1 cellular context compared by ENCODE assay signal in the genomic region with DNA sequence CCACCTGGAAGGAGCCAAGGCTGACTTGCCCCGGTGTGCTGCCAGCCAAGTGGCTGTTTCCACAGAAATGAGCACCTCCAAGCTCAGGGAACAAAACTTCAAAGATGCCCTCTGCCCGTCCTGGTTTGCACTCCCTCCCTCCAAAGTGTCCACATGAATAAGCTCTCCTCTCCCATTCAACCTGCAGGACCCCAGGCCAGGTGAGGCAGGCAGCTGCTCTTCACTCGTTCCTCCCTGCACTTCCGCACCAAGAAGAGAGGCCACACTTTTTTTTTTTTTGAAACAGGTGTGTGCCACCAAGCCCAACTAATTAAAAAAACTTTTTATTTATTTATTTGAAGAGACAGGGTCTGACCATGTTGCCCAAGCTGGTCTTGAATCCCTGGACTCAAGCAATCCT.
TF ChIP-seq lines count a peak whose summit lies in the region.

No MANE protein-coding gene starts in this region.

TF ChIP-seq in H1, 55 proteins besides CTCF, POLR2A, EP300 and RAD21:
- TF ChIP-seq HDAC6 (IDR thresholded peaks at IDR 0.05; ENCODE audit: low read depth, low read length) (no peak), POU5F1 (IDR thresholded peaks at IDR 0.05; ENCODE audit: low read depth, low read length) (no peak), CREB1 (IDR thresholded peaks at IDR 0.05) (no peak), CEBPB (IDR thresholded peaks at IDR 0.05; ENCODE audit: low read depth, low read length) (no peak), SP1 (IDR thresholded peaks at IDR 0.05; ENCODE audit: low read depth, low read length) (no peak), NRF1 (IDR thresholded peaks at IDR 0.05; ENCODE audit: low read depth, low read length) (no peak), JUND (IDR thresholded peaks at IDR 0.05; ENCODE audit: low read length) (no peak), NANOG (IDR thresholded peaks at IDR 0.05; ENCODE audit: insufficient read depth, low read depth, low read length, poor library complexity, severe bottlenecking) (no peak), SRF (IDR thresholded peaks at IDR 0.05; ENCODE audit: low read depth, low read length) (no peak), FOSL1 (IDR thresholded peaks at IDR 0.05; ENCODE audit: insufficient read depth, low read depth, low read length) (no peak), SIN3A (conservative IDR thresholded peaks at IDR 0.05 in 1 of 2, IDR thresholded peaks at IDR 0.05 in 1 of 2; ENCODE audit: low read depth in 1 of 2, low read length in 2 of 2) (no peak), CHD1 (IDR thresholded peaks at IDR 0.05; ENCODE audit: low read depth, low read length) (no peak), CTBP2 (IDR thresholded peaks at IDR 0.05; ENCODE audit: borderline replicate concordance, insufficient read depth, insufficient read length, low read length) (no peak), TCF12 (IDR thresholded peaks at IDR 0.05; ENCODE audit: low read depth, low read length) (no peak), BRCA1 (IDR thresholded peaks at IDR 0.05; ENCODE audit: low read depth, low read length) (no peak), SIX5 (IDR thresholded peaks at IDR 0.05; ENCODE audit: low read depth, low read length) (no peak)
- TF ChIP-seq, protein P1, sequence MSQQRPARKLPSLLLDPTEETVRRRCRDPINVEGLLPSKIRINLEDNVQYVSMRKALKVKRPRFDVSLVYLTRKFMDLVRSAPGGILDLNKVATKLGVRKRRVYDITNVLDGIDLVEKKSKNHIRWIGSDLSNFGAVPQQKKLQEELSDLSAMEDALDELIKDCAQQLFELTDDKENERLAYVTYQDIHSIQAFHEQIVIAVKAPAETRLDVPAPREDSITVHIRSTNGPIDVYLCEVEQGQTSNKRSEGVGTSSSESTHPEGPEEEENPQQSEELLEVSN (IDR thresholded peaks at IDR 0.05) = no peak
TF ChIP-seq in H1: peak in this region for 0.
